ENCODE assay signal across 23 cellular contexts in the genomic region with DNA sequence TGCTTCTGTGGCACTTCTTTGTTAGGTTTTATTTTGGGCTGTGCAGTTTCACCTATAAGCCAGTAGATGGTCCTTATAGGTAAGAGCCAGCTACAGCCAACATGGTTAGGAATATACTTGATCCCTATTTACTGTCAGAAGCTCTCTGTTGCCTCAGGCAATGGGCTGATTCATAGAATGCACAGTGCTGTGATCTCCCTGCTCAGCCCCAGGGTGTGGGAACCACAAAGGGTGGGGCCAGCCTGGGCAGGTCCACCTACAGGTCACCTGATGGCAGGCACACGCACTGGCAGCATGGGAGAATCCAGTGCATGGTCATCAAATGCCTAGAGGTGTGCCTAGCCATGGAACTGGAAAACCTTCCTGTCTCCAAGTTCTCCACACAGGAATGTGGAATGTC.
DNase-seq lines count a peak whose midpoint lies in the region; ATAC-seq and TF ChIP-seq lines count a peak whose summit lies in the region.
"Had no signal": no experiment of that assay in that cellular context is flagged by ENCODE, and none has a peak within 500 bp of the region (broad histone marks: within the 10 kb centered on the region; RNA-seq: fewer than 3 reads in every experiment).

No MANE protein-coding gene starts in this region.

- H3K9me3 ChIP-seq in mucosa of descending colon, result no peaks in the 10 kb centered on the region
- no peaks in the 10 kb centered on the region for H3K9me3 ChIP-seq in vagina

- TF ChIP-seq CTCF in epithelial cell of esophagus (IDR thresholded peaks at IDR 0.05; ENCODE audit: insufficient read depth, low read depth, low read length, missing control alignments), result peak; percentile 13
- no peak for TF ChIP-seq CTCF in mucosa of descending colon (IDR thresholded peaks at IDR 0.05)
- TF ChIP-seq CTCF in vagina (IDR thresholded peaks at IDR 0.05), result no peak

- H3K36me3 ChIP-seq in mucosa of descending colon (ENCODE audit: low read depth) (no peaks in the 10 kb centered on the region), vagina (no peaks in the 10 kb centered on the region)

- H3K36me3 Mint-ChIP-seq in stimulated activated memory B cell treated with anti-CD40 and anti-IgM and Interleukin-4, amounts not matched to agents 10 μg/mL and 1 μg/mL and 100 μg/mL, for 72 hours, result no peaks in the 10 kb centered on the region
- H3K36me3 Mint-ChIP-seq: activated naive CD4-positive, alpha-beta T cell treated with anti-CD3 and anti-CD28 coated beads, Interleukin-2, amount 50 U/mL, for 72 hours had no signal

- H3K4me3 ChIP-seq in epithelial cell of esophagus (ENCODE audit: low read length) (no peak overlapping the region), mucosa of descending colon (no peak overlapping the region), vagina (no peak overlapping the region)

- ATAC-seq in mucosa of descending colon (peak; percentile 38), GM19324 (IDR thresholded peaks at IDR 0.05; ENCODE audit: low FRiP score, unreplicated experiment) (no peak)
- ATAC-seq in stimulated activated memory B cell treated with anti-CD40 and anti-IgM and Interleukin-4, amounts not matched to agents 10 μg/mL and 1 μg/mL and 100 μg/mL, for 72 hours, result no peak
- ATAC-seq: activated naive CD4-positive, alpha-beta T cell treated with anti-CD3 and anti-CD28 coated beads, Interleukin-2, amount 50 U/mL, for 72 hours; activated T-cell treated with anti-CD3 and anti-CD28 coated beads, Interleukin-2, amount 50 U/mL, for 72 hours; left lobe of liver; sciatic nerve had no signal

- no peak overlapping the region for H3K27ac Mint-ChIP-seq in stimulated activated memory B cell treated with anti-CD40 and anti-IgM and Interleukin-4, amounts not matched to agents 10 μg/mL and 1 μg/mL and 100 μg/mL, for 72 hours
- H3K27ac Mint-ChIP-seq: activated naive CD4-positive, alpha-beta T cell treated with anti-CD3 and anti-CD28 coated beads, Interleukin-2, amount 50 U/mL, for 72 hours; activated T-cell treated with anti-CD3 and anti-CD28 coated beads, Interleukin-2, amount 50 U/mL, for 72 hours; CD4-positive, alpha-beta T cell; IgD-negative memory B cell; nephron progenitor cell had no signal

- peaks cover 40% of the 10 kb centered on the region for H3K27me3 Mint-ChIP-seq in stimulated activated memory B cell treated with anti-CD40 and anti-IgM and Interleukin-4, amounts not matched to agents 10 μg/mL and 1 μg/mL and 100 μg/mL, for 72 hours

- intact Hi-C loops in mucosa of descending colon (cut with DNase I, micrococcal nuclease), result no loop called here
- intact Hi-C loops in vagina (cut with DNase I), result no loop called here

- DNase-seq in ELF-1 (ENCODE audit: low read depth, low spot score) (peak; percentile 49), NCI-H69 (lab: John Stamatoyannopoulos, UW) (peak; percentile 43), epithelial cell of esophagus (ENCODE audit: low read depth) (peak; percentile 93), mucosa of descending colon (no peak), vagina (ENCODE audit: extremely low spot score in 2 of 2) (no peak), NCI-H2107 treated with DMSO at 0.1 percent for 48 hours (lab: John Stamatoyannopoulos, UW; ENCODE audit: unreplicated experiment) (no peak)
- DNase-seq: activated CD4-positive, alpha-beta T cell treated with anti-CD3 and anti-CD28 coated beads for 1 hour; activated T-cell treated with anti-CD3 and anti-CD28 coated beads, Interleukin-2, amount 50 U/mL, for 72 hours; CD4-positive, alpha-beta T cell; DMS53; H9; MM.1S; NCI-H1436 treated with DMSO at 0.1 percent for 48 hours; NCI-H82; nephron progenitor cell; stimulated activated CD4-positive, alpha-beta T cell treated with anti-CD3 and anti-CD28 coated beads, Interleukin-15, amount 100 ng/mL, for 24 hours; T-helper 9 cell had no signal

- no peaks in the 10 kb centered on the region for H3K9me3 Mint-ChIP-seq in stimulated activated memory B cell treated with anti-CD40 and anti-IgM and Interleukin-4, amounts not matched to agents 10 μg/mL and 1 μg/mL and 100 μg/mL, for 72 hours
- H3K9me3 Mint-ChIP-seq: activated naive CD4-positive, alpha-beta T cell treated with anti-CD3 and anti-CD28 coated beads, Interleukin-2, amount 50 U/mL, for 72 hours; activated T-cell treated with anti-CD3 and anti-CD28 coated beads, Interleukin-2, amount 50 U/mL, for 72 hours; CD4-positive, alpha-beta T cell; nephron progenitor cell had no signal

- no peaks in the 10 kb centered on the region for H3K4me1 Mint-ChIP-seq in stimulated activated memory B cell treated with anti-CD40 and anti-IgM and Interleukin-4, amounts not matched to agents 10 μg/mL and 1 μg/mL and 100 μg/mL, for 72 hours
- H3K4me1 Mint-ChIP-seq: H9, IgD-negative memory B cell, nephron progenitor cell had no signal

- H3K4me1 ChIP-seq in mucosa of descending colon (ENCODE audit: low read depth), result no peaks in the 10 kb centered on the region
- H3K4me1 ChIP-seq in vagina, result no peaks in the 10 kb centered on the region

- no peak for TF ChIP-seq POLR2A in vagina (IDR thresholded peaks at IDR 0.05)

- no peak overlapping the region for H3K4me3 Mint-ChIP-seq in stimulated activated memory B cell treated with anti-CD40 and anti-IgM and Interleukin-4, amounts not matched to agents 10 μg/mL and 1 μg/mL and 100 μg/mL, for 72 hours
- H3K4me3 Mint-ChIP-seq: activated T-cell treated with anti-CD3 and anti-CD28 coated beads, Interleukin-2, amount 50 U/mL, for 72 hours; CD4-positive, alpha-beta T cell; H9; IgD-negative memory B cell; nephron progenitor cell had no signal

- no peaks in the 10 kb centered on the region for H3K27me3 ChIP-seq in vagina

- H3K27ac ChIP-seq in vagina, result no peak overlapping the region

Comparison
In these comparisons a context has a peak if more than half of its experiments do, and no peak if none do; other contexts are left out.
1. DNase-seq: peak in ELF-1 (single experiment), NCI-H69 (single experiment) and epithelial cell of esophagus (single experiment); none in mucosa of descending colon (0 of 3), vagina (0 of 2) and NCI-H2107 treated with DMSO at 0.1 percent for 48 hours (single experiment).